ENCODE assay signal across 16 cellular contexts in the genomic region with DNA sequence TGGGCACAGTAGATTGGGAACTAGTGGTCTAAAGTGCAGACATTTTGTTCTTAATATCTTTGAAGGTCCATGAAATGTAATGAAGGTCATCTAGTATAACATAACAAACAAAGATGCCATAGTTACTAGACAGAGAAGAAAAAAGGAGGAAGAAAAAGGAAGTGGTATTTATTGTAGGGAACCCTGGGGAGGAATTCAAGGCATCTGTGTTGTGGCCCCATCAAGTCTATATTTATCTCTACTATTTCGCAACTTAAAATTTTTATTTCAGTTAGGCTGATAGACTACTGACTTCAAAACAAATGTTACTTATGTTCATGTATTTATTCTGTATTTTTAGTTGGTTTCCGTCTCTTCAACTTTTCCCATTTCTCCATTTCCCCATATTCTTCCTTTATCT. TPM values are rescaled to one million over a fixed set of nuclear protein-coding genes. Genes with fewer than 3 reads are reported as not detected.
DNase-seq lines count a peak whose midpoint lies in the region; ATAC-seq and TF ChIP-seq lines count a peak whose summit lies in the region.
"Had no signal": no experiment of that assay in that cellular context is flagged by ENCODE, and none has a peak within 500 bp of the region (broad histone marks: within the 10 kb centered on the region; RNA-seq: fewer than 3 reads in every experiment).

No MANE protein-coding gene starts in this region.

- H3K4me1 ChIP-seq in PC-3 (ENCODE audit: insufficient read depth, low read length): peaks cover 10% of the 10 kb centered on the region; the same call in 1 of the 2 replicates

- H3K4me3 ChIP-seq in SK-N-MC: 0 out of 2 replicates have a peak overlapping the region, but pooled peaks have one; percentile 10
- no peak overlapping the region for H3K4me3 ChIP-seq in fibroblast of the aortic adventitia (ENCODE audit: low read depth, low read length)
- H3K4me3 ChIP-seq in skeletal muscle cell (ENCODE audit: low read depth, low read length): no peak overlapping the region
- H3K4me3 ChIP-seq in PC-3 (ENCODE audit: low read length): no peak overlapping the region

- H3K36me3 Mint-ChIP-seq in activated T-helper 17 cell treated with anti-CD3 and anti-CD28 coated beads, Interleukin-2, amount 50 U/mL, for 72 hours (ENCODE audit: low read depth): no peaks in the 10 kb centered on the region

- TF ChIP-seq CTCF in fibroblast of the aortic adventitia (IDR thresholded peaks at IDR 0.05; ENCODE audit: insufficient read depth, low read length) (no peak), PC-3 (conservative IDR thresholded peaks at IDR 0.05; ENCODE audit: low read depth, low read length) (no peak)

- H3K9ac ChIP-seq in SK-N-MC (ENCODE audit: insufficient read length) (no peak overlapping the region), PC-3 (ENCODE audit: low read length) (no peak overlapping the region)
- H3K9ac ChIP-seq: SK-N-SH had no signal

- no peak overlapping the region for H2AFZ ChIP-seq in PC-3 (ENCODE audit: low read length)

- H3K9me2 ChIP-seq in PC-3 (replicated peaks; ENCODE audit: low read length): no peaks in the 10 kb centered on the region
- H3K9me2 ChIP-seq: SK-N-SH had no signal

- no peak overlapping the region for H3K4me3 Mint-ChIP-seq in activated T-helper 17 cell treated with anti-CD3 and anti-CD28 coated beads, Interleukin-2, amount 50 U/mL, for 72 hours
- H3K4me3 Mint-ChIP-seq: activated CD4-positive, alpha-beta T cell treated with anti-CD3 and anti-CD28 coated beads for 36 hours; nephron progenitor cell had no signal

- H3K9me3 Mint-ChIP-seq in activated T-helper 17 cell treated with anti-CD3 and anti-CD28 coated beads, Interleukin-2, amount 50 U/mL, for 72 hours: no peaks in the 10 kb centered on the region
- H3K9me3 Mint-ChIP-seq: nephron progenitor cell had no signal

- H3K27ac ChIP-seq in SK-N-MC (no peak overlapping the region), PC-3 (ENCODE audit: low read length) (no peak overlapping the region)
- H3K27ac ChIP-seq: transverse colon had no signal

- CTCF ChIA-PET in PC-3 (lab: Charles Lee): no interaction called here

- no TSS peak for BruUV-seq in PC-3 (replicated peaks; lab: Mats Ljungman, UMichigan)

- peak; percentile 42 for DNase-seq in HT1080 (ENCODE audit: low read depth)
- no peak for DNase-seq in SK-N-MC (ENCODE audit: low read depth, low spot score)
- peak; percentile 53 for DNase-seq in fibroblast of the aortic adventitia (ENCODE audit: low read depth)
- DNase-seq in skeletal muscle cell (ENCODE audit: low read depth): peak; percentile 7
- DNase-seq in PC-3: no peak
- DNase-seq in posterior cingulate gyrus: no peak
- DNase-seq: activated CD4-positive, alpha-beta T cell treated with anti-CD3 and anti-CD28 coated beads for 36 hours; caudate nucleus; DMS 273 treated with DMSO at 0.1 percent for 48 hours; NCI-H1436 treated with DMSO at 0.1 percent for 48 hours; NCI-H82; nephron progenitor cell; SK-N-SH; transverse colon had no signal

- POLR2A ChIA-PET in PC-3 (lab: Charles Lee; ENCODE audit: unreplicated experiment): no interaction called here

- peaks cover 5% of the 10 kb centered on the region for H3K4me1 Mint-ChIP-seq in activated T-helper 17 cell treated with anti-CD3 and anti-CD28 coated beads, Interleukin-2, amount 50 U/mL, for 72 hours
- H3K4me1 Mint-ChIP-seq: nephron progenitor cell had no signal

- H4K20me1 ChIP-seq in PC-3 (ENCODE audit: low read length): no peaks in the 10 kb centered on the region

- peaks cover 4% of the 10 kb centered on the region for H3K27me3 Mint-ChIP-seq in activated T-helper 17 cell treated with anti-CD3 and anti-CD28 coated beads, Interleukin-2, amount 50 U/mL, for 72 hours
- H3K27me3 Mint-ChIP-seq: activated CD4-positive, alpha-beta T cell treated with anti-CD3 and anti-CD28 coated beads for 36 hours had no signal

- H3K9me3 ChIP-seq in SK-N-MC (ENCODE audit: low read depth, low read length) (no peaks in the 10 kb centered on the region), PC-3 (ENCODE audit: low read length) (no peaks in the 10 kb centered on the region)
- H3K9me3 ChIP-seq: SK-N-SH, transverse colon had no signal

- no peaks in the 10 kb centered on the region for H3K27me3 ChIP-seq in PC-3 (ENCODE audit: low read length)
- H3K27me3 ChIP-seq: transverse colon had no signal

- H3K4me2 ChIP-seq in PC-3 (ENCODE audit: low read length): no peak overlapping the region
- H3K4me2 ChIP-seq: SK-N-SH had no signal

- H3K79me2 ChIP-seq in PC-3 (ENCODE audit: low read length): no peaks in the 10 kb centered on the region

- ATAC-seq in PC-3 (no peak), HG03469 (IDR thresholded peaks at IDR 0.05; ENCODE audit: unreplicated experiment) (no peak)
- ATAC-seq in activated T-helper 17 cell treated with anti-CD3 and anti-CD28 coated beads, Interleukin-2, amount 50 U/mL, for 72 hours (replicated peaks): no peak
- ATAC-seq: activated CD4-positive, alpha-beta T cell treated with anti-CD3 and anti-CD28 coated beads for 36 hours had no signal

- H3K27ac Mint-ChIP-seq in activated T-helper 17 cell treated with anti-CD3 and anti-CD28 coated beads, Interleukin-2, amount 50 U/mL, for 72 hours: no peak overlapping the region
- H3K27ac Mint-ChIP-seq: activated CD4-positive, alpha-beta T cell treated with anti-CD3 and anti-CD28 coated beads for 36 hours; nephron progenitor cell had no signal

- H3K36me3 ChIP-seq in SK-N-MC (ENCODE audit: insufficient read depth, low read length): no peaks in the 10 kb centered on the region
- no peaks in the 10 kb centered on the region for H3K36me3 ChIP-seq in PC-3 (ENCODE audit: low read depth, low read length)
- H3K36me3 ChIP-seq: transverse colon had no signal

- intact Hi-C loops in PC-3 (cut with micrococcal nuclease): no loop called here
- intact Hi-C loops in posterior cingulate gyrus (cut with DNase I): no loop called here

- no peaks in the 10 kb centered on the region for H3F3A ChIP-seq in PC-3 (ENCODE audit: low read length, unreplicated experiment)

RNA-seq across cellular contexts. Expression of gene ZDHHC23, which starts 48.9 kb away (rescaled TPM):
- 3.0 and 3.9 TPM in 2 replicates for total RNA-seq in HT1080 (2014; rRNA removed; shearing (Covaris generic))
- 5.3 TPM in 2 replicates for polyA plus RNA-seq in HT1080 (2015; cell fraction: cytosol; rRNA removed)
- polyA plus RNA-seq in HT1080 (2015; cell fraction: nucleus; rRNA removed): 19.9 and 22.2 TPM in 2 replicates
- 3.3 and 7.0 TPM in 2 replicates for total RNA-seq in fibroblast of the aortic adventitia (ENCODE audit: low replicate concordance)
- 7.1 and 8.3 TPM in 2 replicates for total RNA-seq in PC-3 (2014; rRNA removed)
- 1 to 10 TPM; 4.0 to 4.1 TPM for total RNA-seq in activated T-helper 17 cell treated with anti-CD3 and anti-CD28 coated beads, Interleukin-2, amount 50 U/mL, for 72 hours

Comparison
In these comparisons a context has a peak if more than half of its experiments do, and no peak if none do; other contexts are left out.
1. DNase-seq: peak in HT1080 (single experiment), fibroblast of the aortic adventitia (single experiment) and skeletal muscle cell (single experiment); none in SK-N-MC (single experiment), PC-3 (single experiment) and posterior cingulate gyrus (0 of 10).